In genomic region chr1:233965856-233966255, GRCh38 we compare ENCODE assay signal across 28 cellular contexts.
DNase-seq lines count a peak whose midpoint lies in the region; ATAC-seq and TF ChIP-seq lines count a peak whose summit lies in the region.
"Had no signal": no experiment of that assay in that cellular context is flagged by ENCODE, and none has a peak within 500 bp of the region (broad histone marks: within the 10 kb centered on the region; RNA-seq: fewer than 3 reads in every experiment).

No MANE protein-coding gene starts in this region.

- H3K27ac ChIP-seq in esophagus muscularis mucosa (replicated peaks in 1 of 4): no peak overlapping the region
- H3K27ac ChIP-seq: 22Rv1; A549; BLaER1; BLaER1 treated with 17β-estradiol and CSF1 and Interleukin-3, amounts not matched to agents 10 nM and 100 nM; C4-2B had no signal

- no peak for ATAC-seq in HG02970 (IDR thresholded peaks at IDR 0.05; ENCODE audit: low FRiP score, unreplicated experiment)
- ATAC-seq: A549; CD8-positive, alpha-beta T cell had no signal

- H3K27me3 ChIP-seq in esophagus muscularis mucosa: peaks cover 0 to 5% (median 0%) of the 10 kb centered on the region in 4 donors
- H3K27me3 ChIP-seq: BE2C; BLaER1; BLaER1 treated with 17β-estradiol and CSF1 and Interleukin-3, amounts not matched to agents 10 nM and 100 nM had no signal

- TF ChIP-seq POLR2A in esophagus muscularis mucosa (IDR thresholded peaks at IDR 0.05; ENCODE audit: low read depth): no peak

- H3K4me3 ChIP-seq in esophagus muscularis mucosa: no peak overlapping the region
- H3K4me3 ChIP-seq: A549; BLaER1; BLaER1 treated with 17β-estradiol and CSF1 and Interleukin-3, amounts not matched to agents 10 nM and 100 nM had no signal

- DNase-seq in RPMI7951 (ENCODE audit: low read depth): peak; percentile 58
- DNase-seq in esophagus muscularis mucosa (ENCODE audit: extremely low spot score): peak; percentile 66
- DNase-seq in AML-193 (lab: John Stamatoyannopoulos, UW): no peak
- DNase-seq: 8988T; ACHN; BE2C; C1 segment of cervical spinal cord; Caco-2; Calu3; CD4-positive, alpha-beta memory T cell; CD4-positive, alpha-beta T cell; CD4-positive, CD25-positive, alpha-beta regulatory T cell; CD8-positive, alpha-beta memory T cell; CD8-positive, alpha-beta T cell; COR-L47; DMS 273 treated with DMSO at 0.1 percent for 48 hours; DMS153; DMS53; DMS79; DMS79 treated with DMSO at 0.1 percent for 48 hours; DND-41; EL had no signal

- H3K36me3 ChIP-seq in esophagus muscularis mucosa: no peaks in the 10 kb centered on the region
- H3K36me3 ChIP-seq: BE2C; BLaER1; BLaER1 treated with 17β-estradiol and CSF1 and Interleukin-3, amounts not matched to agents 10 nM and 100 nM had no signal

- peaks cover 0 to 8% (median 3%) of the 10 kb centered on the region in 4 donors for H3K9me3 ChIP-seq in esophagus muscularis mucosa
- H3K9me3 ChIP-seq: A549, BE2C, Caco-2 had no signal

- intact Hi-C loops in esophagus muscularis mucosa (cut with DNase I): no loop called here

- no peaks in the 10 kb centered on the region for H3K4me1 ChIP-seq in esophagus muscularis mucosa
- H3K4me1 ChIP-seq: A549; BE2C; BLaER1; BLaER1 treated with 17β-estradiol and CSF1 and Interleukin-3, amounts not matched to agents 10 nM and 100 nM; Caco-2 had no signal

- no peak for TF ChIP-seq EP300 in esophagus muscularis mucosa (IDR thresholded peaks at IDR 0.05)

- no peak for TF ChIP-seq CTCF in esophagus muscularis mucosa (IDR thresholded peaks at IDR 0.05)

Comparison
In these comparisons a context has a peak if more than half of its experiments do, and no peak if none do; other contexts are left out.
1. DNase-seq: peak in RPMI7951 (single experiment) and esophagus muscularis mucosa (single experiment); none in AML-193 (0 of 2).